In genomic region chr6:128519132-128519930, GRCh38 we compare ENCODE assay signal across 1 cellular context.
A peak's percentile ranks its signal among the peaks of the same experiment; 100 is the strongest.
TF ChIP-seq lines count a peak whose summit lies in the region.

No MANE protein-coding gene starts in this region.

TF ChIP-seq in HepG2, 621 proteins besides CTCF, POLR2A, EP300 and RAD21 (continued from another document and continues in another):
- TF ChIP-seq SOX13 (IDR thresholded peaks at IDR 0.05) = no peak
- peak in 1 of 2 experiments; percentile 16; a peak in 1 of 4 replicates for TF ChIP-seq SOX13 (CRISPR knock-in tag; conservative IDR thresholded peaks at IDR 0.05 in 1 of 2, IDR thresholded peaks at IDR 0.05 in 1 of 2)
- TF ChIP-seq IRX3 (CRISPR knock-in tag; IDR thresholded peaks at IDR 0.05; ENCODE audit: borderline replicate concordance, low read depth) = no peak
- TF ChIP-seq ZNF562 (CRISPR knock-in tag; IDR thresholded peaks at IDR 0.05; ENCODE audit: borderline replicate concordance) = no peak
- TF ChIP-seq HBP1 (CRISPR knock-in tag; IDR thresholded peaks at IDR 0.05; ENCODE audit: low read depth) = no peak
- no peak for TF ChIP-seq ZNF180 (CRISPR knock-in tag; IDR thresholded peaks at IDR 0.05; ENCODE audit: borderline replicate concordance, low read depth)
- peak; percentile 2 for TF ChIP-seq MAX (IDR thresholded peaks at IDR 0.05)
- no peak for TF ChIP-seq EZH2 (conservative IDR thresholded peaks at IDR 0.05; ENCODE audit: low read depth, low read length)
- no peak for TF ChIP-seq ARNT (IDR thresholded peaks at IDR 0.05)
- no peak for TF ChIP-seq ZNF225 (CRISPR knock-in tag; IDR thresholded peaks at IDR 0.05)
- peak; percentile 54 for TF ChIP-seq PRDM15 (CRISPR knock-in tag; IDR thresholded peaks at IDR 0.05)
- TF ChIP-seq DMTF1 (CRISPR knock-in tag; IDR thresholded peaks at IDR 0.05) = no peak
- no peak for TF ChIP-seq SNAPC2 (CRISPR knock-in tag; IDR thresholded peaks at IDR 0.05)
- TF ChIP-seq EEA1 (CRISPR knock-in tag; IDR thresholded peaks at IDR 0.05; ENCODE audit: borderline replicate concordance) = 0 out of 2 replicates have a peak, but pooled peaks have one; percentile 25
- peak; percentile 38; the same call in 1 of the 2 replicates for TF ChIP-seq SIX1 (CRISPR knock-in tag; IDR thresholded peaks at IDR 0.05; ENCODE audit: borderline replicate concordance)
- no peak; the same call in 1 of the 2 replicates for TF ChIP-seq ZNF580 (CRISPR knock-in tag; IDR thresholded peaks at IDR 0.05; ENCODE audit: borderline replicate concordance, low read depth)
- no peak for TF ChIP-seq TEAD2 (CRISPR knock-in tag; IDR thresholded peaks at IDR 0.05)
- 0 out of 2 replicates have a peak, but pooled peaks have one; percentile 19 for TF ChIP-seq ZNF740 (CRISPR knock-in tag; IDR thresholded peaks at IDR 0.05)
- TF ChIP-seq HMGA1 (CRISPR knock-in tag; conservative IDR thresholded peaks at IDR 0.05) = no peak
- TF ChIP-seq ZNF17 (CRISPR knock-in tag; IDR thresholded peaks at IDR 0.05) = no peak
- peak; percentile 46 for TF ChIP-seq HOXA3 (CRISPR knock-in tag; IDR thresholded peaks at IDR 0.05)
- peak; percentile 58; the same call in 1 of the 2 replicates for TF ChIP-seq ZBTB26 (CRISPR knock-in tag; IDR thresholded peaks at IDR 0.05; ENCODE audit: borderline replicate concordance)
- TF ChIP-seq PAXIP1 (CRISPR knock-in tag; conservative IDR thresholded peaks at IDR 0.05) = peak; percentile 51
- no peak for TF ChIP-seq RELA (CRISPR knock-in tag; IDR thresholded peaks at IDR 0.05)
- TF ChIP-seq JUN (CRISPR knock-in tag; IDR thresholded peaks at IDR 0.05) = no peak
- TF ChIP-seq ZNF792 (CRISPR knock-in tag; IDR thresholded peaks at IDR 0.05) = peak; percentile 34; the same call in 1 of the 2 replicates
- no peak for TF ChIP-seq KDM5A (IDR thresholded peaks at IDR 0.05; ENCODE audit: borderline replicate concordance, low read length)
- TF ChIP-seq PITX1 (CRISPR knock-in tag; IDR thresholded peaks at IDR 0.05) = peak; percentile 64; the same call in 1 of the 2 replicates
- peak; percentile 44; the same call in 1 of the 2 replicates for TF ChIP-seq ZNF331 (CRISPR knock-in tag; IDR thresholded peaks at IDR 0.05)
- TF ChIP-seq ZNF773 (CRISPR knock-in tag; IDR thresholded peaks at IDR 0.05; ENCODE audit: borderline replicate concordance) = no peak
- TF ChIP-seq ZNF646 (CRISPR knock-in tag; IDR thresholded peaks at IDR 0.05) = no peak
- TF ChIP-seq IRF9 (CRISPR knock-in tag; IDR thresholded peaks at IDR 0.05; ENCODE audit: borderline replicate concordance) = no peak; the same call in 1 of the 2 replicates
- TF ChIP-seq ZNF205 (CRISPR knock-in tag; IDR thresholded peaks at IDR 0.05) = no peak
- TF ChIP-seq ATF4 (CRISPR knock-in tag; IDR thresholded peaks at IDR 0.05) = 0 out of 4 replicates have a peak, but pooled peaks of 1 of the 2 experiments have one; percentile 14
- no peak for TF ChIP-seq SMAD9 (CRISPR knock-in tag; IDR thresholded peaks at IDR 0.05)
- peak; percentile 46 for TF ChIP-seq NCOA2 (CRISPR knock-in tag; IDR thresholded peaks at IDR 0.05)
